In genomic region chr2:675051-675450, GRCh38 we compare ENCODE assay signal across 1 cellular context.
TF ChIP-seq lines count a peak whose summit lies in the region.

No MANE protein-coding gene starts in this region.

TF ChIP-seq in GM23338, 12 proteins besides CTCF, POLR2A, EP300 and RAD21 (continued from another document):
- TF ChIP-seq REST (IDR thresholded peaks at IDR 0.05; ENCODE audit: unreplicated experiment) (no peak), EZH2 (IDR thresholded peaks at IDR 0.05; ENCODE audit: low read depth, unreplicated experiment) (no peak), EZH2phosphoT487 (IDR thresholded peaks at IDR 0.05; ENCODE audit: unreplicated experiment) (no peak), STAT1 (IDR thresholded peaks at IDR 0.05; ENCODE audit: unreplicated experiment) (no peak), ZNF462 (CRISPR knock-in tag; IDR thresholded peaks at IDR 0.05) (no peak)
